ENCODE assay signal across 35 cellular contexts in the genomic region with DNA sequence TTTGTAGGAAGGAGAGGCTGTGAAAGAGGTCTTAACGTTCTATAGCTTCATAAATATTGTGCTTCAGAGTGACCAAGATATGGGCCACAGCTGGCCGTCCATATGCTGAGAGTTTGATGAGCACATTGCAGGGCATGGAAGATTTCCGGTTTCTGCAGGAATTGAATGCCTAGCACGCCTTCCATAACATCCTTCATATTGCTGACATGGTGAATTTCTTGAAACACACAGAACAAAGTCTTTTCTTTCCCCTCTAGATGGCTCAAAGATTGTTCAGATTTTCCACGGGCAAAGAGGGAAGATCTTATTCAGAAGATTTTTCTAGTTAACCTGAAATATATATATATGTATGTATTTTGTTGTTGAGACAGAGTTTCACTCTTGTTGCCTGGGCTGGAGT.
"Had no signal": no experiment of that assay in that cellular context is flagged by ENCODE, and none has a peak within 500 bp of the region (broad histone marks: within the 10 kb centered on the region; RNA-seq: fewer than 3 reads in every experiment).

No MANE protein-coding gene starts in this region.

- DNase-seq: activated B cell treated with CpG ODN at 0.5 μM for 24 hours; activated CD4-positive, alpha-beta memory T cell treated with anti-CD3 and anti-CD28 coated beads for 36 hours; activated CD4-positive, alpha-beta T cell treated with anti-CD3 and anti-CD28 coated beads for 4 hours; activated CD4-positive, alpha-beta T cell treated with anti-CD3 and anti-CD28 coated beads, Interleukin-2, amount 10 ng/mL, durations not matched to agents 24 days and 14 days; activated CD4-positive, alpha-beta T cell treated with anti-CD3 and anti-CD28 coated beads, Interleukin-2, amount 50 U/mL, for 1 hour; activated CD4-positive, alpha-beta T cell treated with anti-CD3 and anti-CD28 coated beads, Interleukin-2, amount 50 U/mL, for 4 hours; activated CD4-positive, CD25-positive, alpha-beta regulatory T cell treated with anti-CD3 and anti-CD28 coated beads, Interleukin-2, amount 50 U/mL, for 72 hours; activated CD8-positive, alpha-beta memory T cell treated with anti-CD3 and anti-CD28 coated beads, Interleukin-2, amount 50 U/mL, for 4 hours; activated CD8-positive, alpha-beta T cell treated with anti-CD3 and anti-CD28 coated beads for 36 hours; activated effector memory CD4-positive, alpha-beta T cell treated with anti-CD3 and anti-CD28 coated beads, Interleukin-2, amount 50 U/mL, for 16 hours; activated gamma-delta T cell treated with Interleukin-2 at 50 U/mL for 16 hours; activated naive CD4-positive, alpha-beta T cell; activated naive CD4-positive, alpha-beta T cell treated with anti-CD3 and anti-CD28 coated beads for 36 hours; activated naive CD4-positive, alpha-beta T cell treated with anti-CD3 and anti-CD28 coated beads, Interleukin-2, amount 50 U/mL, for 16 hours; activated naive CD8-positive, alpha-beta T cell treated with anti-CD3 and anti-CD28 coated beads for 36 hours; activated T-cell treated with anti-CD3 and anti-CD28 coated beads for 4 hours; activated T-cell treated with anti-CD3 and anti-CD28 coated beads, Interleukin-2, amount 50 U/mL, for 1 hour; activated T-cell treated with anti-CD3 and anti-CD28 coated beads, Interleukin-2, amount 50 U/mL, for 4 hours; activated T-cell treated with anti-CD3 and anti-CD28 coated beads, Interleukin-2, amount 50 U/mL, for 72 hours; adrenal gland; amniotic stem cell; aorta; body of pancreas; brain microvascular endothelial cell; central memory CD4-positive, alpha-beta T cell; T-helper 2 cell; T-helper 9 cell had no signal

- H3K9me3 Mint-ChIP-seq: activated B cell treated with CpG ODN at 0.5 μM for 24 hours; activated CD4-positive, alpha-beta memory T cell treated with anti-CD3 and anti-CD28 coated beads for 36 hours; activated T-helper 17 cell treated with anti-CD3 and anti-CD28 coated beads, Interleukin-2, amount 50 U/mL, for 72 hours had no signal

- H3K9me3 ChIP-seq: adrenal gland, body of pancreas had no signal

- ATAC-seq: activated CD8-positive, alpha-beta T cell treated with anti-CD3 and anti-CD28 coated beads for 36 hours; activated naive CD4-positive, alpha-beta T cell treated with anti-CD3 and anti-CD28 coated beads, Interleukin-2, amount 50 U/mL, for 72 hours; activated T-cell treated with anti-CD3 and anti-CD28 coated beads, Interleukin-2, amount 50 U/mL, for 4 hours; activated T-cell treated with anti-CD3 and anti-CD28 coated beads, Interleukin-2, amount 50 U/mL, for 72 hours; activated T-helper 17 cell treated with anti-CD3 and anti-CD28 coated beads, Interleukin-2, amount 50 U/mL, for 72 hours; body of pancreas had no signal

- H3K27me3 Mint-ChIP-seq: activated CD4-positive, alpha-beta T cell treated with anti-CD3 and anti-CD28 coated beads, Interleukin-2, amount 10 ng/mL, durations not matched to agents 24 days and 14 days; activated T-helper 17 cell treated with anti-CD3 and anti-CD28 coated beads, Interleukin-2, amount 50 U/mL, for 72 hours had no signal

- H3K36me3 ChIP-seq: adrenal gland, brain microvascular endothelial cell, breast epithelium had no signal

- H3K36me3 Mint-ChIP-seq: activated CD4-positive, alpha-beta memory T cell treated with anti-CD3 and anti-CD28 coated beads for 36 hours; activated naive CD8-positive, alpha-beta T cell treated with anti-CD3 and anti-CD28 coated beads for 36 hours had no signal

- H3K27me3 ChIP-seq: adrenal gland, body of pancreas, brain microvascular endothelial cell, breast epithelium had no signal

- H3K27ac ChIP-seq: adrenal gland, body of pancreas, brain microvascular endothelial cell, breast epithelium, VCaP had no signal

- H3K4me1 ChIP-seq: adrenal gland, body of pancreas, breast epithelium had no signal

- H3K4me3 Mint-ChIP-seq: activated B cell treated with CpG ODN at 0.5 μM for 24 hours; activated CD4-positive, alpha-beta memory T cell treated with anti-CD3 and anti-CD28 coated beads for 36 hours; activated CD4-positive, alpha-beta T cell treated with anti-CD3 and anti-CD28 coated beads, Interleukin-2, amount 10 ng/mL, durations not matched to agents 24 days and 14 days; activated CD8-positive, alpha-beta T cell treated with anti-CD3 and anti-CD28 coated beads for 36 hours; activated naive CD4-positive, alpha-beta T cell treated with anti-CD3 and anti-CD28 coated beads for 36 hours; activated naive CD8-positive, alpha-beta T cell treated with anti-CD3 and anti-CD28 coated beads for 36 hours; activated T-cell treated with anti-CD3 and anti-CD28 coated beads, Interleukin-2, amount 50 U/mL, for 4 hours; activated T-cell treated with anti-CD3 and anti-CD28 coated beads, Interleukin-2, amount 50 U/mL, for 72 hours; activated T-helper 1 cell treated with anti-CD3 and anti-CD28 coated beads, Interleukin-12 subunit alpha, Interleukin-12 subunit beta, Interleukin-2, Interleukin-4 antibody, amounts not matched to agents 30 ng/mL and 10 ng/mL and 1 ng/mL, durations not matched to agents 14 hours and 24 hours and 36 hours; activated T-helper 17 cell treated with anti-CD3 and anti-CD28 coated beads, Interleukin-2, amount 50 U/mL, for 72 hours; T-helper 1 cell treated with Interleukin-12 subunit alpha and Interleukin-12 subunit beta and Interleukin-4 antibody, amounts not matched to agents 30 μg/mL and 1 μg/mL, for 36 hours; T-helper 2 cell treated with Interferon-gamma antibody and Interleukin-4, amounts not matched to agents 5 μg/mL and 100 μg/mL, for 36 hours had no signal

- H3K27ac Mint-ChIP-seq: activated B cell treated with CpG ODN at 0.5 μM for 24 hours; activated CD4-positive, alpha-beta memory T cell treated with anti-CD3 and anti-CD28 coated beads for 36 hours; activated CD4-positive, alpha-beta T cell treated with anti-CD3 and anti-CD28 coated beads, Interleukin-2, amount 10 ng/mL, durations not matched to agents 24 days and 14 days; activated CD8-positive, alpha-beta T cell treated with anti-CD3 and anti-CD28 coated beads for 36 hours; activated naive CD4-positive, alpha-beta T cell treated with anti-CD3 and anti-CD28 coated beads for 36 hours; activated naive CD4-positive, alpha-beta T cell treated with anti-CD3 and anti-CD28 coated beads, Interleukin-2, amount 50 U/mL, for 72 hours; activated naive CD8-positive, alpha-beta T cell treated with anti-CD3 and anti-CD28 coated beads for 36 hours; activated T-cell treated with anti-CD3 and anti-CD28 coated beads, Interleukin-2, amount 50 U/mL, for 72 hours; activated T-helper 1 cell treated with anti-CD3 and anti-CD28 coated beads, Interleukin-12 subunit alpha, Interleukin-12 subunit beta, Interleukin-2, Interleukin-4 antibody, amounts not matched to agents 30 ng/mL and 10 ng/mL and 1 ng/mL, durations not matched to agents 14 hours and 24 hours and 36 hours; activated T-helper 17 cell treated with anti-CD3 and anti-CD28 coated beads, Interleukin-2, amount 50 U/mL, for 72 hours; T-helper 1 cell treated with Interleukin-12 subunit alpha and Interleukin-12 subunit beta and Interleukin-4 antibody, amounts not matched to agents 30 μg/mL and 1 μg/mL, for 36 hours; T-helper 2 cell treated with Interferon-gamma antibody and Interleukin-4, amounts not matched to agents 5 μg/mL and 100 μg/mL, for 36 hours had no signal

- H3K4me1 Mint-ChIP-seq: activated B cell treated with CpG ODN at 0.5 μM for 24 hours; activated CD4-positive, alpha-beta T cell treated with anti-CD3 and anti-CD28 coated beads, Interleukin-2, amount 10 ng/mL, durations not matched to agents 24 days and 14 days; activated naive CD8-positive, alpha-beta T cell treated with anti-CD3 and anti-CD28 coated beads for 36 hours; activated T-helper 17 cell treated with anti-CD3 and anti-CD28 coated beads, Interleukin-2, amount 50 U/mL, for 72 hours had no signal

- FAIRE-seq: astrocyte had no signal

- H3K4me3 ChIP-seq: adrenal gland, body of pancreas, breast epithelium had no signal
